9 cellular contexts compared by ENCODE assay signal in the genomic region with DNA sequence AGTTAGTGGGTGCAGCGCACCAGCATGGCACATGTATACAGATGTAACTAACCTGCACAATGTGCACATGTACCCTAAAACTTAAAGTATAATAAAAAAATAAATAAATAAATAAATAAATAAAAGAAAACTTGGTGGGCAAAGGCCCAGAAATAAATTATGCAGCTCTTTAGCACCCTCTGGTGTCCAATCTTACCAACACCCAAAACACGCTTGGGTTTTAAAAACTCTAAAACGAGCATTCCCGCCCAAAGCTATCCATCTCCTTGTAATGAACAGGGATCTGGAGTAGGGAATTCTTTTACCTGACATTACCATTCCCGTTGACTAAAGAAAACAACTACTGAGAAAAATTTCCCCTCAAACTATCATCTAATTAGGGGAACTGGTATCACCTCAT.
DNase-seq lines count a peak whose midpoint lies in the region; ATAC-seq, FAIRE-seq and TF ChIP-seq lines count a peak whose summit lies in the region.
"Had no signal": no experiment of that assay in that cellular context is flagged by ENCODE, and none has a peak within 500 bp of the region (broad histone marks: within the 10 kb centered on the region; RNA-seq: fewer than 3 reads in every experiment).

No MANE protein-coding gene starts in this region.

- peaks cover 2% of the 10 kb centered on the region for H3K36me3 Mint-ChIP-seq in progenitor cell of endocrine pancreas (ENCODE audit: insufficient read depth)

- H3K9ac ChIP-seq in endothelial cell of umbilical vein (replicated peaks; ENCODE audit: extremely low read depth, insufficient read depth, low read length): no peak overlapping the region

- CTCF ChIA-PET in endothelial cell of umbilical vein (lab: Charles Lee): interaction anchor here (1.0 to 1.1 kb wide), 4 partner anchors 228 to 588 kb away, joined by 3 to 8 read pairs (median 5); no protein-coding TSS in a partner anchor

- peak; percentile 19 to 28 for TF ChIP-seq CTCF in endothelial cell of umbilical vein (IDR thresholded peaks at IDR 0.05; ENCODE audit: extremely low read depth in 1 of 2, insufficient read depth in 1 of 2, low read depth in 1 of 2, low read length in 2 of 2)
- TF ChIP-seq CTCF in progenitor cell of endocrine pancreas (IDR thresholded peaks at IDR 0.05; ENCODE audit: unreplicated experiment): peak; percentile 58
- TF ChIP-seq CTCF in tibial nerve (IDR thresholded peaks at IDR 0.05): peak in 1 of 5 experiments; percentile 32

- H3K4me1 ChIP-seq in endothelial cell of umbilical vein (ENCODE audit: control insufficient read depth, extremely low read depth, insufficient read depth, low read length): no peaks in the 10 kb centered on the region
- H3K4me1 ChIP-seq in tibial nerve: no peaks in the 10 kb centered on the region

- DNase-seq in NCI-H2227 (lab: John Stamatoyannopoulos, UW; ENCODE audit: unreplicated experiment) (peak; percentile 14), NCI-H2227 treated with DMSO at 0.1 percent for 48 hours (lab: John Stamatoyannopoulos, UW) (no peak), NCI-H2171 treated with DMSO at 0.1 percent for 48 hours (lab: John Stamatoyannopoulos, UW) (peak; percentile 17), endothelial cell of umbilical vein (ENCODE audit: low read depth, low spot score) (peak; percentile 39), progenitor cell of endocrine pancreas (ENCODE audit: low spot score, unreplicated experiment) (no peak), tibial nerve (ENCODE audit: low spot score in 2 of 2) (no peak), NCI-H226 (no peak)
- DNase-seq: activated CD4-positive, alpha-beta T cell treated with anti-CD3 and anti-CD28 coated beads, Interleukin-2, amount 10 ng/mL, durations not matched to agents 7 days and 5 days had no signal

- TF ChIP-seq EP300 in tibial nerve (IDR thresholded peaks at IDR 0.05): no peak

- no peak overlapping the region for H3K27ac ChIP-seq in endothelial cell of umbilical vein (ENCODE audit: insufficient read depth, low read depth, low read length)
- H3K27ac ChIP-seq in tibial nerve: no peak overlapping the region

- H3K27me3 Mint-ChIP-seq in progenitor cell of endocrine pancreas: no peaks in the 10 kb centered on the region
- H3K27me3 Mint-ChIP-seq: activated CD4-positive, alpha-beta T cell treated with anti-CD3 and anti-CD28 coated beads, Interleukin-2, amount 10 ng/mL, durations not matched to agents 7 days and 5 days had no signal

- no peak for FAIRE-seq in endothelial cell of umbilical vein (lab: Jason Lieb, UNC)

- H3K27ac Mint-ChIP-seq in progenitor cell of endocrine pancreas: no peak overlapping the region
- H3K27ac Mint-ChIP-seq: activated CD4-positive, alpha-beta T cell treated with anti-CD3 and anti-CD28 coated beads, Interleukin-2, amount 10 ng/mL, durations not matched to agents 7 days and 5 days had no signal

- H2AFZ ChIP-seq in endothelial cell of umbilical vein (ENCODE audit: low read depth, low read length): no peak overlapping the region

- TF ChIP-seq POLR2A in endothelial cell of umbilical vein (IDR thresholded peaks at IDR 0.05; ENCODE audit: low read depth, low read length) (no peak), tibial nerve (IDR thresholded peaks at IDR 0.05) (no peak)

- no peak for ATAC-seq in GM19328 (IDR thresholded peaks at IDR 0.05; ENCODE audit: unreplicated experiment)

- no peak overlapping the region for H3K4me3 Mint-ChIP-seq in progenitor cell of endocrine pancreas (ENCODE audit: low read depth)
- H3K4me3 Mint-ChIP-seq: activated CD4-positive, alpha-beta T cell treated with anti-CD3 and anti-CD28 coated beads, Interleukin-2, amount 10 ng/mL, durations not matched to agents 7 days and 5 days had no signal

- H3K4me2 ChIP-seq in endothelial cell of umbilical vein (ENCODE audit: insufficient read depth, low read length): no peak overlapping the region

- H3K4me3 ChIP-seq in endothelial cell of umbilical vein (replicated peaks in 1 of 3; ENCODE audit: insufficient read depth in 1 of 3, low read depth in 1 of 3, low read length in 3 of 3) (no peak overlapping the region), tibial nerve (no peak overlapping the region)

- intact Hi-C loops in endothelial cell of umbilical vein (cut with micrococcal nuclease): loop anchor here (10.0 kb wide), 2 partner anchors 273 to 367 kb away; no protein-coding TSS in a partner anchor

- POLR2A ChIA-PET in endothelial cell of umbilical vein (lab: Charles Lee): no interaction called here

- no peaks in the 10 kb centered on the region for H3K9me3 Mint-ChIP-seq in progenitor cell of endocrine pancreas (ENCODE audit: low read depth)
- H3K9me3 Mint-ChIP-seq: activated CD4-positive, alpha-beta T cell treated with anti-CD3 and anti-CD28 coated beads, Interleukin-2, amount 10 ng/mL, durations not matched to agents 7 days and 5 days had no signal

- no peaks in the 10 kb centered on the region for H3K9me1 ChIP-seq in endothelial cell of umbilical vein (replicated peaks; ENCODE audit: control insufficient read depth, extremely low read depth, insufficient read depth, low read length)

- 84 to 85% methylated on average over 5 of the region's 5 CpGs for WGBS in tibial nerve, 2 donors

- no TSS peak for BruUV-seq in endothelial cell of umbilical vein (replicated peaks; lab: Mats Ljungman, UMichigan)

- dilution Hi-C loops in endothelial cell of umbilical vein (cut with MboI; ENCODE audit: extremely low pct_ligation_motif_present, low sequenced_read_pairs): no loop called here

- H3K79me2 ChIP-seq in endothelial cell of umbilical vein (ENCODE audit: control insufficient read depth, insufficient read depth, low read length): no peaks in the 10 kb centered on the region

- H3K27me3 ChIP-seq in endothelial cell of umbilical vein (ENCODE audit: control insufficient read depth in 2 of 2, insufficient read depth in 2 of 2, low read length in 2 of 2) (no peaks in the 10 kb centered on the region), tibial nerve (no peaks in the 10 kb centered on the region)

- peaks cover 5% of the 10 kb centered on the region for H3K4me1 Mint-ChIP-seq in progenitor cell of endocrine pancreas (ENCODE audit: low read depth)
- H3K4me1 Mint-ChIP-seq: activated CD4-positive, alpha-beta T cell treated with anti-CD3 and anti-CD28 coated beads, Interleukin-2, amount 10 ng/mL, durations not matched to agents 7 days and 5 days had no signal

- no peaks in the 10 kb centered on the region for H3K9me3 ChIP-seq in endothelial cell of umbilical vein (replicated peaks; ENCODE audit: control insufficient read depth, insufficient read depth, low read length)
- no peaks in the 10 kb centered on the region for H3K9me3 ChIP-seq in tibial nerve

- H3K36me3 ChIP-seq in endothelial cell of umbilical vein (ENCODE audit: control insufficient read depth in 2 of 2, extremely low read depth in 1 of 2, insufficient read depth in 2 of 2, low read length in 2 of 2) (no peaks in the 10 kb centered on the region), tibial nerve (no peaks in the 10 kb centered on the region)

- H4K20me1 ChIP-seq in endothelial cell of umbilical vein (replicated peaks; ENCODE audit: control insufficient read depth, extremely low read depth, insufficient read depth, low read length): no peaks in the 10 kb centered on the region

TF ChIP-seq in endothelial cell of umbilical vein, 7 proteins besides CTCF, POLR2A, EP300 and RAD21:
- TF ChIP-seq EZH2 (IDR thresholded peaks at IDR 0.05; ENCODE audit: borderline replicate concordance, low read depth, low read length, severe bottlenecking): no peak
- no peak for TF ChIP-seq GATA2 (IDR thresholded peaks at IDR 0.05; ENCODE audit: insufficient read depth, insufficient read length, low read depth, low read length)
- TF ChIP-seq POLR2AphosphoS5 (IDR thresholded peaks at IDR 0.05; ENCODE audit: insufficient read depth, low read depth, low read length): no peak
- TF ChIP-seq, protein P1, sequence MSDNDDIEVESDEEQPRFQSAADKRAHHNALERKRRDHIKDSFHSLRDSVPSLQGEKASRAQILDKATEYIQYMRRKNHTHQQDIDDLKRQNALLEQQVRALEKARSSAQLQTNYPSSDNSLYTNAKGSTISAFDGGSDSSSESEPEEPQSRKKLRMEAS (IDR thresholded peaks at IDR 0.05; ENCODE audit: insufficient read depth, insufficient read length): no peak
- TF ChIP-seq JUN (IDR thresholded peaks at IDR 0.05; ENCODE audit: borderline replicate concordance, insufficient read depth, insufficient read length, low read depth): no peak
- no peak for TF ChIP-seq MYC (IDR thresholded peaks at IDR 0.05; ENCODE audit: low read depth, low read length)
- TF ChIP-seq FOS (IDR thresholded peaks at IDR 0.05; ENCODE audit: borderline replicate concordance, insufficient read depth, low read length): no peak

Comparison
In these comparisons a context has a peak if more than half of its experiments do, and no peak if none do; other contexts are left out.
1. DNase-seq: peak in NCI-H2227 (single experiment), NCI-H2171 treated with DMSO at 0.1 percent for 48 hours (single experiment) and endothelial cell of umbilical vein (single experiment); none in NCI-H2227 treated with DMSO at 0.1 percent for 48 hours (single experiment), progenitor cell of endocrine pancreas (single experiment), tibial nerve (0 of 2) and NCI-H226 (single experiment).